In genomic region chr1:5868931-5869500, GRCh38 we compare ENCODE assay signal across 24 cellular contexts.
"Had no signal": no experiment of that assay in that cellular context is flagged by ENCODE, and none has a peak within 500 bp of the region (broad histone marks: within the 10 kb centered on the region; RNA-seq: fewer than 3 reads in every experiment).

No MANE protein-coding gene starts in this region.

- H3K4me3 ChIP-seq: colonic mucosa, lung, psoas muscle, spleen, thoracic aorta, transverse colon had no signal

- H3K4me1 Mint-ChIP-seq: naive thymus-derived CD4-positive, alpha-beta T cell; stimulated activated memory B cell treated with anti-CD40 and anti-IgM and Interleukin-4, amounts not matched to agents 10 μg/mL and 1 μg/mL and 100 μg/mL, for 72 hours had no signal

- FAIRE-seq: endothelial cell of umbilical vein, kidney had no signal

- H3K36me3 ChIP-seq: colonic mucosa, transverse colon had no signal

- H3K9me3 ChIP-seq: colonic mucosa, neutrophil, psoas muscle, spleen, thoracic aorta, transverse colon had no signal

- H3K4me3 Mint-ChIP-seq: nephron progenitor cell; stimulated activated memory B cell treated with anti-CD40 and anti-IgM and Interleukin-4, amounts not matched to agents 10 μg/mL and 1 μg/mL and 100 μg/mL, for 72 hours; stimulated activated naive CD8-positive, alpha-beta T cell treated with anti-CD3 and anti-CD28 coated beads, Interleukin-15, amount 100 ng/mL, for 72 hours had no signal

- DNase-seq: colonic mucosa; dermis blood vessel endothelial cell; foreskin keratinocyte; kidney; left cardiac atrium; left ventricle myocardium superior; mesendoderm; naive thymus-derived CD4-positive, alpha-beta T cell; nephron progenitor cell; psoas muscle; retina; spleen; stimulated activated CD4-positive, alpha-beta T cell treated with anti-CD3 and anti-CD28 coated beads, Interleukin-15, amount 100 ng/mL, for 24 hours; stimulated activated CD4-positive, alpha-beta T cell treated with anti-CD3 and anti-CD28 coated beads, Interleukin-1b, Interleukin-23, amount 100 ng/mL, for 48 hours; stimulated activated CD4-positive, alpha-beta T cell treated with anti-CD3 and anti-CD28 coated beads, Interleukin-4, amount 100 ng/mL, for 24 hours; stimulated activated naive CD8-positive, alpha-beta T cell treated with anti-CD3 and anti-CD28 coated beads, Interleukin-15, amount 100 ng/mL, for 72 hours; substantia nigra; transverse colon had no signal

- H3K4me1 ChIP-seq: colonic mucosa, foreskin keratinocyte, psoas muscle, spleen, transverse colon had no signal

- ATAC-seq: foreskin keratinocyte; left cardiac atrium; left ventricle myocardium superior; naive thymus-derived CD4-positive, alpha-beta T cell; psoas muscle; sciatic nerve; stimulated activated memory B cell treated with anti-CD40 and anti-IgM and Interleukin-4, amounts not matched to agents 10 μg/mL and 1 μg/mL and 100 μg/mL, for 72 hours; stimulated activated naive CD8-positive, alpha-beta T cell treated with anti-CD3 and anti-CD28 coated beads, Interleukin-15, amount 100 ng/mL, for 72 hours had no signal

- H3K27me3 Mint-ChIP-seq: naive thymus-derived CD4-positive, alpha-beta T cell; stimulated activated memory B cell treated with anti-CD40 and anti-IgM and Interleukin-4, amounts not matched to agents 10 μg/mL and 1 μg/mL and 100 μg/mL, for 72 hours; stimulated activated naive CD8-positive, alpha-beta T cell treated with anti-CD3 and anti-CD28 coated beads, Interleukin-15, amount 100 ng/mL, for 72 hours had no signal

- H3K27me3 ChIP-seq: colonic mucosa, foreskin keratinocyte, neutrophil, spleen, transverse colon had no signal

- H3K27ac ChIP-seq: colonic mucosa, foreskin keratinocyte, neutrophil, psoas muscle, spleen, thoracic aorta, transverse colon had no signal

- H3K27ac Mint-ChIP-seq: nephron progenitor cell; stimulated activated memory B cell treated with anti-CD40 and anti-IgM and Interleukin-4, amounts not matched to agents 10 μg/mL and 1 μg/mL and 100 μg/mL, for 72 hours; stimulated activated naive CD8-positive, alpha-beta T cell treated with anti-CD3 and anti-CD28 coated beads, Interleukin-15, amount 100 ng/mL, for 72 hours had no signal
